1 cellular context compared by ENCODE assay signal in the genomic region with DNA sequence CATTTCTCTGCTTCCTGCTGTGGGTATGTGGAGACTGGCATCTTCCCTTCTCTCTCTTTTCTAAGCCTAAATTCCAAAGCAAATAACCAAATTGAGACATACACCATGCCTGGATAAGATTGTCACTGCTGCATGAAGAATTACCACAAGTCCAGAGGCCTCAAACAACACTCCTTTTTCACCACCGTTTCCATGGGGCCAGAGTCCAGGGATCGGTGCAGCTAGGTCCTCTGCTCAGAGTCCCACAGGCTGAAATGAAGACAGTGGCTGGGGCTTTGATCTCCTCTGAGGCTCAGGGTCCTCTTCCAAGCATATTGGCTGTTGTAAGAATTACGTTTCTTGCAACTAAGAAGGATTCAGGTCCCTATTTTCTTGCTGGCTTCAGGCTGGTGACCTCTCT.
A peak's percentile ranks its signal among the peaks of the same experiment; 100 is the strongest.
TF ChIP-seq lines count a peak whose summit lies in the region.

No MANE protein-coding gene starts in this region.

TF ChIP-seq in HepG2, 621 proteins besides CTCF, POLR2A, EP300 and RAD21 (continued from another document):
- TF ChIP-seq, protein P1, sequence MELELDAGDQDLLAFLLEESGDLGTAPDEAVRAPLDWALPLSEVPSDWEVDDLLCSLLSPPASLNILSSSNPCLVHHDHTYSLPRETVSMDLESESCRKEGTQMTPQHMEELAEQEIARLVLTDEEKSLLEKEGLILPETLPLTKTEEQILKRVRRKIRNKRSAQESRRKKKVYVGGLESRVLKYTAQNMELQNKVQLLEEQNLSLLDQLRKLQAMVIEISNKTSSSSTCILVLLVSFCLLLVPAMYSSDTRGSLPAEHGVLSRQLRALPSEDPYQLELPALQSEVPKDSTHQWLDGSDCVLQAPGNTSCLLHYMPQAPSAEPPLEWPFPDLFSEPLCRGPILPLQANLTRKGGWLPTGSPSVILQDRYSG (CRISPR knock-in tag; IDR thresholded peaks at IDR 0.05) = no peak
- TF ChIP-seq SMAD3 (CRISPR knock-in tag; IDR thresholded peaks at IDR 0.05) (no peak), ZNF580 (CRISPR knock-in tag; IDR thresholded peaks at IDR 0.05; ENCODE audit: borderline replicate concordance, low read depth) (no peak), MYC (CRISPR knock-in tag; IDR thresholded peaks at IDR 0.05; ENCODE audit: borderline replicate concordance) (no peak), ZNF589 (CRISPR knock-in tag; conservative IDR thresholded peaks at IDR 0.05) (no peak), NR2F2 (IDR thresholded peaks at IDR 0.05; ENCODE audit: borderline replicate concordance, low read depth) (no peak), HOXA7 (CRISPR knock-in tag; IDR thresholded peaks at IDR 0.05) (no peak), ZNF713 (CRISPR knock-in tag; IDR thresholded peaks at IDR 0.05) (no peak), ERF (CRISPR knock-in tag; IDR thresholded peaks at IDR 0.05) (peak; percentile 23; the same call in 1 of the 2 replicates), PCBP1 (IDR thresholded peaks at IDR 0.05; ENCODE audit: borderline replicate concordance, low read depth, low read length) (no peak), ZBTB20 (CRISPR knock-in tag; IDR thresholded peaks at IDR 0.05; ENCODE audit: borderline replicate concordance, low read depth) (no peak), POLR2AphosphoS5 (IDR thresholded peaks at IDR 0.05; ENCODE audit: low read depth, low read length) (no peak), FOXC1 (CRISPR knock-in tag; IDR thresholded peaks at IDR 0.05; ENCODE audit: borderline replicate concordance) (no peak), SAFB2 (CRISPR knock-in tag; IDR thresholded peaks at IDR 0.05; ENCODE audit: borderline replicate concordance, low read depth) (no peak)
TF ChIP-seq in HepG2: peak in this region for 40.
